Comparison of ENCODE assay signal across 9 cellular contexts in genomic region chr17:48612854-48613691, GRCh38. TPM values are rescaled to one million over a fixed set of nuclear protein-coding genes. Genes with fewer than 3 reads are reported as not detected.
DNase-seq lines count a peak whose midpoint lies in the region; ATAC-seq, FAIRE-seq and TF ChIP-seq lines count a peak whose summit lies in the region.
"Had no signal": no experiment of that assay in that cellular context is flagged by ENCODE, and none has a peak within 500 bp of the region (broad histone marks: within the 10 kb centered on the region; RNA-seq: fewer than 3 reads in every experiment).

No MANE protein-coding gene starts in this region.

- in situ Hi-C loops in SK-MEL-5 (cut with HindIII; ENCODE audit: low pct_unique_long_range_greater_than_20kb, low sequenced_read_pairs), result no loop called here

- ATAC-seq in HG02588 (IDR thresholded peaks at IDR 0.05; ENCODE audit: unreplicated experiment), result no peak
- ATAC-seq in HG03565 (IDR thresholded peaks at IDR 0.05; ENCODE audit: unreplicated experiment), result no peak

- H3K4me1 ChIP-seq in uterus, result peaks cover 0 to 16% of the 10 kb centered on the region in 2 donors

- FAIRE-seq in GM19239 (lab: Jason Lieb, UNC), result peak; percentile 88

- H3K27me3 ChIP-seq in uterus, result peaks cover 43 to 88% of the 10 kb centered on the region in 2 donors

- H3K27ac Mint-ChIP-seq in mesothelial cell of epicardium, result peak overlapping the region; percentile 100

- H3K36me3 Mint-ChIP-seq in mesothelial cell of epicardium, result peaks cover 4% of the 10 kb centered on the region

- no peaks in the 10 kb centered on the region for H3K9me3 ChIP-seq in uterus

- peak overlapping the region; percentile 91 for H3K4me3 Mint-ChIP-seq in mesothelial cell of epicardium

- no peaks in the 10 kb centered on the region for H3K36me3 ChIP-seq in uterus

- peaks cover 14% of the 10 kb centered on the region for H3K27me3 Mint-ChIP-seq in mesothelial cell of epicardium (ENCODE audit: low read depth)

- intact Hi-C loops in uterus (cut with DNase I; ENCODE audit: low total_unique reads), result no loop called here

- peak overlapping the region in 1 of 2 donors; percentile 12 for H3K4me3 ChIP-seq in uterus

- H3K27ac ChIP-seq in uterus, result peak overlapping the region; percentile 25 to 75
- H3K27ac ChIP-seq: HL-60 had no signal

- TF ChIP-seq CTCF in mesothelial cell of epicardium (IDR thresholded peaks at IDR 0.05; ENCODE audit: unreplicated experiment) (peak; percentile 15), uterus (IDR thresholded peaks at IDR 0.05) (peak in 2 of 4 experiments; percentile 27 to 33)

- peak; percentile 69 for DNase-seq in AG20443 (ENCODE audit: low spot score)
- DNase-seq in GM19239 (ENCODE audit: insufficient read length, low spot score), result peak; percentile 74
- peak; percentile 66 for DNase-seq in SK-MEL-5 (ENCODE audit: low read depth, low spot score)
- peak; percentile 39 for DNase-seq in central memory CD4-positive, alpha-beta T cell
- DNase-seq in mesothelial cell of epicardium (ENCODE audit: low spot score in 2 of 2, unreplicated experiment in 2 of 2), result peak in 1 of 2 experiments; percentile 59
- no peak for DNase-seq in uterus

- peaks cover 61% of the 10 kb centered on the region for H3K4me1 Mint-ChIP-seq in mesothelial cell of epicardium

- H3K9me3 Mint-ChIP-seq in mesothelial cell of epicardium, result no peaks in the 10 kb centered on the region

- TF ChIP-seq POLR2A in uterus (IDR thresholded peaks at IDR 0.05), result no peak

RNA-seq across cellular contexts. Expression of gene HOXB8, which starts 2.0 kb away (rescaled TPM):
- 0.69 and 1.6 TPM in 2 replicates for total RNA-seq in SK-MEL-5 (2014; rRNA removed; shearing (Covaris generic))
- polyA plus RNA-seq in SK-MEL-5 (2015; cell fraction: cytosol; rRNA removed), result 1.9 and 2.1 TPM in 2 replicates
- polyA plus RNA-seq in SK-MEL-5 (2015; cell fraction: nucleus; rRNA removed), result 5.4 and 6.5 TPM in 2 replicates
- total RNA-seq in mesothelial cell of epicardium, result 75.7 to 82.4 TPM (median 78.8 TPM) in 3 replicates
- 1 to 10 TPM in 2 of 4 donors, under 1 TPM in 1, not detected in 1; 0.29 to 9.5 (median 1.9) TPM for total RNA-seq in uterus

RNA-seq across cellular contexts. Expression of gene HOXB7, which starts 2.3 kb away (rescaled TPM):
- 8.9 and 12.1 TPM in 2 replicates for total RNA-seq in SK-MEL-5 (2014; rRNA removed; shearing (Covaris generic))
- 14.4 and 14.6 TPM in 2 replicates for polyA plus RNA-seq in SK-MEL-5 (2015; cell fraction: cytosol; rRNA removed)
- polyA plus RNA-seq in SK-MEL-5 (2015; cell fraction: nucleus; rRNA removed), result 2.2 and 4.1 TPM in 2 replicates
- 18.6 to 20.3 TPM (median 19.5 TPM) in 3 replicates for total RNA-seq in mesothelial cell of epicardium
- 1 to 10 TPM in 3 of 4 donors, not detected in 1; 1.0 to 6.9 (median 3.5) TPM for total RNA-seq in uterus

RNA-seq across cellular contexts. Expression of gene HOXB6, which starts 8.3 kb away (rescaled TPM):
- total RNA-seq in SK-MEL-5 (2014; rRNA removed; shearing (Covaris generic)), result 2.8 and 5.2 TPM in 2 replicates
- polyA plus RNA-seq in SK-MEL-5 (2015; cell fraction: cytosol; rRNA removed), result 3.3 and 4.1 TPM in 2 replicates
- polyA plus RNA-seq in SK-MEL-5 (2015; cell fraction: nucleus; rRNA removed), result 40.5 and 55.6 TPM in 2 replicates
- total RNA-seq in mesothelial cell of epicardium, result 56.4 to 63.1 TPM (median 59.7 TPM) in 3 replicates
- total RNA-seq in uterus, result 10 to 100 TPM in 1 of 4 donors, 1 to 10 TPM in 1, under 1 TPM in 1, not detected in 1; 0.88 to 18.2 (median 7.3) TPM

RNA-seq across cellular contexts. Expression of gene HOXB9, which starts 13.1 kb away (rescaled TPM):
- total RNA-seq in SK-MEL-5 (2014; rRNA removed; shearing (Covaris generic)), result 2.2 and 3.3 TPM in 2 replicates
- 6.2 and 7.0 TPM in 2 replicates for polyA plus RNA-seq in SK-MEL-5 (2015; cell fraction: cytosol; rRNA removed)
- 2.2 and 7.6 TPM in 2 replicates for polyA plus RNA-seq in SK-MEL-5 (2015; cell fraction: nucleus; rRNA removed)
- total RNA-seq in mesothelial cell of epicardium (33.8 to 35.4 TPM (median 34.4 TPM) in 3 replicates), uterus (1 to 10 TPM in 1 of 4 donors, under 1 TPM in 1, not detected in 2; 0.43 to 1.0 TPM)

RNA-seq across cellular contexts. Expression of gene HOXB5, which starts 19.5 kb away (rescaled TPM):
- total RNA-seq in SK-MEL-5 (2014; rRNA removed; shearing (Covaris generic)), result not detected in 2 replicates
- 0.65 and 1.8 TPM in 2 replicates for polyA plus RNA-seq in SK-MEL-5 (2015; cell fraction: cytosol; rRNA removed)
- polyA plus RNA-seq in SK-MEL-5 (2015; cell fraction: nucleus; rRNA removed), result 17.5 and 20.0 TPM in 2 replicates
- total RNA-seq in mesothelial cell of epicardium, result 28.6 to 32.4 TPM (median 31.1 TPM) in 3 replicates
- total RNA-seq in uterus, result 1 to 10 TPM in 1 of 4 donors, under 1 TPM in 2, not detected in 1; 0.55 to 2.5 (median 0.59) TPM

Comparison
In these comparisons a context has a peak if more than half of its experiments do, and no peak if none do; other contexts are left out.
1. DNase-seq: peak in AG20443 (single experiment), GM19239 (single experiment), SK-MEL-5 (single experiment) and central memory CD4-positive, alpha-beta T cell (single experiment); none in uterus (0 of 2).